8 cellular contexts compared by ENCODE assay signal in the genomic region with DNA sequence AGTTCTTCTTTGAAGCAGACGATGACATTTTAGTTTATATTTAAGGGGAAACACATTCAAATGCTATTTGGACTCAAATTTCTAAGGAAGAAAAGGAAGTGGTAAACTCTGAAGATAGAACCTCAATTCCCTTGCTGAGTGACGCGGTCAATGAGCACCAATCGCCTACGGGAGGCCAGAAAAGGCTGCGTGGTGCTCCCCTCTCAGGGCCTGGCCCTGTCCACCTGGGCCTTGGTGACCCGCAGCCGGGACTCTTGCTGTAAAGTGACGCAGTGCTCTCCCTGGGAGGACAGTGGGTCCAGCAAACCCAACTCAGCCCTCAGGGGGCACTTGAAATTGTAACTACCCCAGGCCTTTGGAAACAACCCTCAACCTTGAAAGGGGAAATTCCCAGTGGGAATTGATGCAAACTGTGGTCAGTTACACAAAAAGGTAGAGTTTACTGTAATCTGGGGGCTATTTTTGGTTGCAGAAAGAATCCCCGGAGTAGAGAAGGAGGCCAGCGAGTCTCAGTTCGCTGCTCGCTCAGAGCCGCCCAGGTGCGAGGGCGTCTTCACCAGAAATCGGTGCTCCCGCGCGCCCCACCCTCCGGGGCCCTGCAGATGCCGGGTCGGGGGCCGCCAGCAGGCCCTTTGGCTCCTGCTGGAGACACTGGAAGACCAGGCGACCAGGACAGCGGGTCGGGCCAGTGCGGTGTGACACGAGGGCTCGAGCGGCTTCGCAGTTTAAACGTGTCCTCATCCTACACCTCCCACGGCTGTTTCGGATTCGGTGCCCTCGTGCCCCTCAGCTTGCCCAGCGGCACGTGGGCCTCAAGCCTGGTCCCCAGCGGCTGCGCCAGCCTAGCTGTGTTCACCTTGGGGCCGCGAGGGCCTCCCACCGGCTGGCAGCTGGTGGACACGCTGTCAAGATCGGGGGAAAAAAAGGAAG. TPM values are rescaled to one million over a fixed set of nuclear protein-coding genes. Genes with fewer than 3 reads are reported as not detected.
DNase-seq lines count a peak whose midpoint lies in the region; ATAC-seq and TF ChIP-seq lines count a peak whose summit lies in the region.

No MANE protein-coding gene starts in this region.

- no peak for TF ChIP-seq CTCF in MCF 10A (IDR thresholded peaks at IDR 0.05; ENCODE audit: unreplicated experiment)
- no peak for TF ChIP-seq CTCF in breast epithelium (IDR thresholded peaks at IDR 0.05)

- peak overlapping the region in 1 of 3 donors; percentile 86 for H3K4me3 ChIP-seq in breast epithelium

- no peak overlapping the region for H3K27ac Mint-ChIP-seq in MCF 10A (ENCODE audit: low read depth, unreplicated experiment)
- H3K27ac Mint-ChIP-seq in dendritic cell treated with granulocyte-macrophage colony-stimulating factor and Interleukin-4, amounts not matched to agents 40 ng/mL and 50 ng/mL, for 4 days: peak overlapping the region; percentile 45
- H3K27ac Mint-ChIP-seq in stimulated activated naive B cell treated with anti-CD40 and anti-IgM and Interleukin-4, amounts not matched to agents 10 μg/mL and 1 μg/mL and 100 μg/mL, for 72 hours: peak overlapping the region; percentile 99

- H3K27me3 ChIP-seq in breast epithelium: peaks cover 3 to 22% of the 10 kb centered on the region in 2 donors

- no TSS peak for BruUV-seq in MCF 10A (replicated peaks; lab: Mats Ljungman, UMichigan)

- TF ChIP-seq POLR2A in breast epithelium (IDR thresholded peaks at IDR 0.05): no peak

- peaks cover 2% of the 10 kb centered on the region for H3K4me1 Mint-ChIP-seq in MCF 10A (ENCODE audit: insufficient read depth, unreplicated experiment)
- H3K4me1 Mint-ChIP-seq in dendritic cell treated with granulocyte-macrophage colony-stimulating factor and Interleukin-4, amounts not matched to agents 40 ng/mL and 50 ng/mL, for 4 days (ENCODE audit: low read depth): peaks cover 44% of the 10 kb centered on the region
- H3K4me1 Mint-ChIP-seq in stimulated activated naive B cell treated with anti-CD40 and anti-IgM and Interleukin-4, amounts not matched to agents 10 μg/mL and 1 μg/mL and 100 μg/mL, for 72 hours: peaks cover 45 to 69% of the 10 kb centered on the region in 2 donors

- no peaks in the 10 kb centered on the region for H3K9me3 ChIP-seq in breast epithelium

- POLR2A ChIA-PET in MCF 10A (lab: Yijun Ruan, JAX): no interaction called here

- H3K4me1 ChIP-seq in breast epithelium: peaks cover 0 to 6% of the 10 kb centered on the region in 2 donors

- H3K36me3 ChIP-seq in breast epithelium: no peaks in the 10 kb centered on the region

- intact Hi-C loops in MCF 10A (cut with micrococcal nuclease): no loop called here
- intact Hi-C loops in breast epithelium (cut with DNase I; ENCODE audit: low total_unique reads): no loop called here
- intact Hi-C loops in dendritic cell treated with granulocyte-macrophage colony-stimulating factor and Interleukin-4, amounts not matched to agents 40 ng/mL and 50 ng/mL, for 4 days (cut with micrococcal nuclease): no loop called here

- no peaks in the 10 kb centered on the region for H3K9me3 Mint-ChIP-seq in MCF 10A (ENCODE audit: unreplicated experiment)
- no peaks in the 10 kb centered on the region for H3K9me3 Mint-ChIP-seq in dendritic cell treated with granulocyte-macrophage colony-stimulating factor and Interleukin-4, amounts not matched to agents 40 ng/mL and 50 ng/mL, for 4 days
- H3K9me3 Mint-ChIP-seq in stimulated activated naive B cell treated with anti-CD40 and anti-IgM and Interleukin-4, amounts not matched to agents 10 μg/mL and 1 μg/mL and 100 μg/mL, for 72 hours: no peaks in the 10 kb centered on the region

- peak overlapping the region in 1 of 2 donors; percentile 88 for H3K27ac ChIP-seq in breast epithelium

- H3K36me3 Mint-ChIP-seq in MCF 10A (ENCODE audit: insufficient read depth, unreplicated experiment): no peaks in the 10 kb centered on the region
- no peaks in the 10 kb centered on the region for H3K36me3 Mint-ChIP-seq in dendritic cell treated with granulocyte-macrophage colony-stimulating factor and Interleukin-4, amounts not matched to agents 40 ng/mL and 50 ng/mL, for 4 days (ENCODE audit: low read depth)
- H3K36me3 Mint-ChIP-seq in stimulated activated naive B cell treated with anti-CD40 and anti-IgM and Interleukin-4, amounts not matched to agents 10 μg/mL and 1 μg/mL and 100 μg/mL, for 72 hours: peaks cover 29 to 31% of the 10 kb centered on the region in 2 donors

- H3K27me3 Mint-ChIP-seq in MCF 10A (ENCODE audit: insufficient read depth, unreplicated experiment): no peaks in the 10 kb centered on the region
- H3K27me3 Mint-ChIP-seq in dendritic cell treated with granulocyte-macrophage colony-stimulating factor and Interleukin-4, amounts not matched to agents 40 ng/mL and 50 ng/mL, for 4 days: peaks cover 69% of the 10 kb centered on the region
- no peaks in the 10 kb centered on the region for H3K27me3 Mint-ChIP-seq in stimulated activated naive B cell treated with anti-CD40 and anti-IgM and Interleukin-4, amounts not matched to agents 10 μg/mL and 1 μg/mL and 100 μg/mL, for 72 hours

- DNase-seq in MCF 10A (ENCODE audit: unreplicated experiment) (no peak), breast epithelium (ENCODE audit: low spot score in 2 of 2) (no peak), NCI-H1092 treated with DMSO at 0.1 percent for 48 hours (lab: John Stamatoyannopoulos, UW) (no peak), GM19240 (ENCODE audit: insufficient read length, low spot score) (no peak), NCI-H446 (lab: John Stamatoyannopoulos, UW) (no peak)
- DNase-seq in stimulated activated naive B cell treated with anti-CD40 and anti-IgM and Interleukin-4, amounts not matched to agents 10 μg/mL and 1 μg/mL and 100 μg/mL, for 72 hours: peak; percentile 93

- peak overlapping the region; percentile 66 for H3K4me3 Mint-ChIP-seq in MCF 10A (ENCODE audit: unreplicated experiment)
- peak overlapping the region; percentile 52 for H3K4me3 Mint-ChIP-seq in dendritic cell treated with granulocyte-macrophage colony-stimulating factor and Interleukin-4, amounts not matched to agents 40 ng/mL and 50 ng/mL, for 4 days
- peak overlapping the region; percentile 78 to 91 for H3K4me3 Mint-ChIP-seq in stimulated activated naive B cell treated with anti-CD40 and anti-IgM and Interleukin-4, amounts not matched to agents 10 μg/mL and 1 μg/mL and 100 μg/mL, for 72 hours

- CTCF ChIA-PET in MCF 10A (lab: Yijun Ruan, JAX): interaction anchor here (0.6 to 0.7 kb wide), 2 partner anchors 10 to 43 kb away, joined by 3 read pairs; no protein-coding TSS in a partner anchor

- ATAC-seq in HG03565 (IDR thresholded peaks at IDR 0.05; ENCODE audit: unreplicated experiment): peak; percentile 24
- peak; percentile 59 to 64 for ATAC-seq in stimulated activated naive B cell treated with anti-CD40 and anti-IgM and Interleukin-4, amounts not matched to agents 10 μg/mL and 1 μg/mL and 100 μg/mL, for 72 hours (replicated peaks)

RNA-seq across cellular contexts. Expression of a gene that starts 1.4 kb away (rescaled TPM):
- total RNA-seq in MCF 10A (2022) (3.1 TPM in 2 replicates), breast epithelium (1 to 10 TPM; 3.3 to 5.3 (median 3.8) TPM)
